Comparison of ENCODE assay signal across 17 cellular contexts in genomic region chr20:58471835-58472164, GRCh38. TPM values are rescaled to one million over a fixed set of nuclear protein-coding genes. Genes with fewer than 3 reads are reported as not detected.
DNase-seq lines count a peak whose midpoint lies in the region; ATAC-seq and TF ChIP-seq lines count a peak whose summit lies in the region.
"Had no signal": no experiment of that assay in that cellular context is flagged by ENCODE, and none has a peak within 500 bp of the region (broad histone marks: within the 10 kb centered on the region; RNA-seq: fewer than 3 reads in every experiment).

No MANE protein-coding gene starts in this region.

- peak overlapping the region; percentile 40 for H3K27ac ChIP-seq in muscle layer of colon (ENCODE audit: low read depth, low read length)
- peak overlapping the region in 3 of 4 donors; percentile 65 to 70 (median 70) for H3K27ac ChIP-seq in sigmoid colon
- no peak overlapping the region for H3K27ac ChIP-seq in spleen
- H3K27ac ChIP-seq: BLaER1 had no signal

- H3K4me3 ChIP-seq in muscle layer of colon (ENCODE audit: low read depth in 1 of 2, low read length in 2 of 2), result no peak overlapping the region
- no peak overlapping the region for H3K4me3 ChIP-seq in sigmoid colon
- H3K4me3 ChIP-seq in spleen, result no peak overlapping the region
- H3K4me3 ChIP-seq: BLaER1 had no signal

- TF ChIP-seq EP300 in sigmoid colon (IDR thresholded peaks at IDR 0.05), result no peak

- TF ChIP-seq POLR2A in sigmoid colon (IDR thresholded peaks at IDR 0.05) (no peak), spleen (IDR thresholded peaks at IDR 0.05) (no peak)

- ATAC-seq in SK-N-SH treated with all-trans-retinoic acid at 6 μM for 48 hours, result peak; percentile 50
- no peak for ATAC-seq in GM21529 (IDR thresholded peaks at IDR 0.05; ENCODE audit: unreplicated experiment)

- intact Hi-C loops in sigmoid colon (cut with DNase I) (no loop called here), spleen (cut with DNase I; ENCODE audit: low total_unique reads) (no loop called here)

- in situ Hi-C loops in GM13976 (cut with MboI; ENCODE audit: low sequenced_read_pairs, unreplicated experiment), result no loop called here

- H3K36me3 ChIP-seq in muscle layer of colon (ENCODE audit: insufficient read depth, low read length) (no peaks in the 10 kb centered on the region), sigmoid colon (no peaks in the 10 kb centered on the region), spleen (no peaks in the 10 kb centered on the region)
- H3K36me3 ChIP-seq: BLaER1 had no signal

- DNase-seq in GM13976 (ENCODE audit: low spot score) (peak; percentile 12), sigmoid colon (no peak), spleen (no peak), medulla oblongata (ENCODE audit: extremely low spot score) (no peak)
- no peak for DNase-seq in stimulated activated naive CD4-positive, alpha-beta T cell (lab: John Stamatoyannopoulos, UW)
- DNase-seq: 8988T; CD4-positive, alpha-beta memory T cell; DMS153; DMS79 treated with DMSO at 0.1 percent for 48 hours; GF-D8; H9 had no signal

- H3K9me3 ChIP-seq in muscle layer of colon (ENCODE audit: low read length) (no peaks in the 10 kb centered on the region), sigmoid colon (no peaks in the 10 kb centered on the region), spleen (no peaks in the 10 kb centered on the region)
- H3K9me3 ChIP-seq: BLaER1 had no signal

- no peak for TF ChIP-seq CTCF in GM13976 (IDR thresholded peaks at IDR 0.05; ENCODE audit: borderline replicate concordance, control extremely low read depth, extremely low read depth, insufficient read depth, missing control alignments)
- TF ChIP-seq CTCF in sigmoid colon (IDR thresholded peaks at IDR 0.05), result no peak
- TF ChIP-seq CTCF in spleen (IDR thresholded peaks at IDR 0.05 in 8 of 11, conservative IDR thresholded peaks at IDR 0.05 in 3 of 11), result no peak

- H3K4me1 ChIP-seq in muscle layer of colon (ENCODE audit: insufficient read depth, low read length) (peaks cover 53% of the 10 kb centered on the region), sigmoid colon (peaks cover 0 to 52% (median 43%) of the 10 kb centered on the region in 4 donors), spleen (no peaks in the 10 kb centered on the region)
- H3K4me1 ChIP-seq: BLaER1 had no signal

- no peak overlapping the region for H3K9ac ChIP-seq in muscle layer of colon (ENCODE audit: low read length)
- H3K9ac ChIP-seq: BLaER1 had no signal

- no peaks in the 10 kb centered on the region for H3K27me3 ChIP-seq in muscle layer of colon (ENCODE audit: control insufficient read depth in 1 of 2, insufficient read depth in 2 of 2, low read length in 2 of 2)
- H3K27me3 ChIP-seq in sigmoid colon, result no peaks in the 10 kb centered on the region
- H3K27me3 ChIP-seq in spleen (replicated peaks in 1 of 7), result peaks cover 0 to 9% (median 0%) of the 10 kb centered on the region in 7 donors
- H3K27me3 ChIP-seq: BLaER1 had no signal

- WGBS in sigmoid colon, 2 donors, result 79 to 81% methylated on average over 3 of the region's 3 CpGs
- WGBS in spleen, 5 donors, result 65 to 94% (median 86%) methylated on average over 3 of the region's 3 CpGs

TF ChIP-seq in SK-N-SH treated with all-trans-retinoic acid at 6 μM for 48 hours, 23 proteins besides CTCF, POLR2A, EP300 and RAD21:
- TF ChIP-seq CSRNP3 (CRISPR knock-in tag; IDR thresholded peaks at IDR 0.05), result no peak
TF ChIP-seq in SK-N-SH treated with all-trans-retinoic acid at 6 μM for 48 hours: peak in this region for 0.

RNA-seq across cellular contexts. Expression of gene APCDD1L, which starts 43.4 kb away (rescaled TPM):
- total RNA-seq in sigmoid colon (1 to 10 TPM in 3 of 4 donors, under 1 TPM in 1; 0.33 to 1.9 (median 1.6) TPM), spleen (under 1 TPM in 1 of 7 donors, not detected in 6; 0.50 TPM)
- polyA plus RNA-seq in sigmoid colon (under 1 TPM in 2 of 3 donors, not detected in 1; 0.22 to 0.23 TPM), spleen (under 1 TPM in 1 of 3 donors, not detected in 2; 0.03 TPM)
- total RNA-seq: A673; CD4-positive, alpha-beta memory T cell had no signal
- polyA plus RNA-seq: CD14-positive monocyte had no signal

Comparison
In these comparisons a context has a peak if more than half of its experiments do, and no peak if none do; other contexts are left out.
1. H3K27ac ChIP-seq: peak in muscle layer of colon (single experiment) and sigmoid colon (3 of 4); none in spleen (0 of 8).